8 cellular contexts compared by ENCODE assay signal in the genomic region with DNA sequence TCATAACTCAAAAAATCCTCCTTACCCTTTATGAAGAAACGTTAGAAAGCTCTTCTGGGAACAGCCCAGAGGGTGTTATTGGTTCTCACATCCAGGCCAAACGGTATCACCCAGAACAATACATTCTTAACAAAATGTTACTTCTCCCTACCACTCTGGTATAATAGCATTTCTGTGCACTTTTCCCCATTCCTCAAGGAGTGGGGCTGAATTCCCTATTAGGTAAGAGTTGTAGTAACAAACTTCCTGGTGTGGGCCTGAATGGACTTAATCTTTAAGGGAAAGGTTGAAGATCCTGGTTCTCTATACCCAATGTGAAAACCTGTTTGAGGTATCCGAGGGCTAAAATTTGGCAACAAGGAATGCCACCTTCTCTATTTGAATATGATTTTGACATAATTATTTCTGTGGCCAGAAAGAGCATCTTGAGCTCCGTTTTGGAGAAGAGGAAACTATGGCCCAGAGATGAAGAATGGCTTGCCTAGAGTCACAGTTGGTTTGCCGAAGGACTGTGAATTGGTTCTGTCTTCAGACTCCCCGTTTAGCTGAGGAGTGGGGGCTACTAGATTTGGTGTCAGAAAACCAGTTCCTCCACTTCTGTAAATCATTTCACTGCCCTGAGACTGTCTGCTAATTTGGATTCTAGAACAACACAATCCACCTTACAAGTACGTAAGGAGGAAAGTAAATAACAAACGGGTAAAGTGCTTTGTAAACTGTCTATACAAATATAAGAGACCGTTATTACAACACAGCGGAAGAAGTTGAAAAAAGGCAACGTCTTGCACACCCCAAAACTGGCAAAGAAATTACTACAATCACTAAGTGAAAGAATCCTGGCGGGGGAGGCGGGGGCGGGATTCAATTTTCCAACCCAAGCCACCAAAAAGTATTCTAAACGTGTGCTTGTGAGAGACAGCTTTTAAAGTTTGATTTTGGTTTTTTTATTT. TPM values are rescaled to one million over a fixed set of nuclear protein-coding genes. Genes with fewer than 3 reads are reported as not detected.
A peak's percentile ranks its signal among the peaks of the same experiment; 100 is the strongest.
DNase-seq lines count a peak whose midpoint lies in the region; ATAC-seq and TF ChIP-seq lines count a peak whose summit lies in the region.

No MANE protein-coding gene starts in this region.

- H3K27ac ChIP-seq in HUES48 (ENCODE audit: low read depth, low read length), result peak overlapping the region; percentile 53

- DNase-seq in Ammon's horn (ENCODE audit: low spot score) (peak; percentile 12), fibroblast of gingiva (ENCODE audit: low read depth) (peak; percentile 15), progenitor cell of endocrine pancreas (ENCODE audit: low spot score, unreplicated experiment) (peak; percentile 21), mesenteric fat pad (ENCODE audit: low spot score) (no peak), NCI-H128 (lab: John Stamatoyannopoulos, UW; ENCODE audit: unreplicated experiment) (no peak)
- peak; percentile 20 for DNase-seq in activated CD4-positive, alpha-beta T cell treated with anti-CD3 and anti-CD28 coated beads, Interleukin-2, amount 50 U/mL, for 1 hour

- TF ChIP-seq CTCF in progenitor cell of endocrine pancreas (IDR thresholded peaks at IDR 0.05; ENCODE audit: unreplicated experiment), result no peak

- H3K27ac Mint-ChIP-seq in progenitor cell of endocrine pancreas, result peak overlapping the region; percentile 91

- peaks cover 8% of the 10 kb centered on the region for H3K36me3 Mint-ChIP-seq in progenitor cell of endocrine pancreas (ENCODE audit: insufficient read depth)

- H3K27me3 Mint-ChIP-seq in progenitor cell of endocrine pancreas, result no peaks in the 10 kb centered on the region

- peak overlapping the region; percentile 89; the same call in 1 of the 2 replicates for H3K9ac ChIP-seq in HUES48 (ENCODE audit: low read depth, low read length)

- H3K4me1 Mint-ChIP-seq in progenitor cell of endocrine pancreas (ENCODE audit: low read depth), result peaks cover 19% of the 10 kb centered on the region

- H3K36me3 ChIP-seq in HUES48 (ENCODE audit: control insufficient read depth, insufficient read depth, low read length), result peaks cover 25% of the 10 kb centered on the region

- H3K4me3 ChIP-seq in HUES48 (ENCODE audit: low read depth, low read length), result peak overlapping the region; percentile 80

- no peaks in the 10 kb centered on the region for H3K27me3 ChIP-seq in HUES48 (ENCODE audit: control insufficient read depth, insufficient read depth, low read length)

- H3K9me3 ChIP-seq in HUES48 (ENCODE audit: control insufficient read depth, insufficient read depth, low read length), result no peaks in the 10 kb centered on the region

- H3K4me1 ChIP-seq in HUES48 (ENCODE audit: control insufficient read depth, insufficient read depth, low read length), result peaks cover 20% of the 10 kb centered on the region

- no peak for ATAC-seq in GM21367 (IDR thresholded peaks at IDR 0.05; ENCODE audit: unreplicated experiment)

- no peak overlapping the region for H3K4me3 Mint-ChIP-seq in progenitor cell of endocrine pancreas (ENCODE audit: low read depth)

- H3K9me3 Mint-ChIP-seq in progenitor cell of endocrine pancreas (ENCODE audit: low read depth), result no peaks in the 10 kb centered on the region

RNA-seq across cellular contexts. Expression of gene ANP32E, which starts 2.3 kb away (rescaled TPM):
- total RNA-seq in progenitor cell of endocrine pancreas (52.1 TPM in 2 replicates), mesenteric fat pad (17.9 TPM)

RNA-seq across cellular contexts. Expression of gene CA14, which starts 23.9 kb away (rescaled TPM):
- 13.1 and 16.6 TPM in 2 replicates for total RNA-seq in progenitor cell of endocrine pancreas
- total RNA-seq in mesenteric fat pad, result not detected

RNA-seq across cellular contexts. Expression of gene APH1A, which starts 35.2 kb away (rescaled TPM):
- total RNA-seq in progenitor cell of endocrine pancreas (129 and 136 TPM in 2 replicates), mesenteric fat pad (89.2 TPM)

RNA-seq across cellular contexts. Expression of gene C1orf54, which starts 39.0 kb away (rescaled TPM):
- total RNA-seq in progenitor cell of endocrine pancreas (2.0 and 2.9 TPM in 2 replicates), mesenteric fat pad (14.4 TPM)

RNA-seq across cellular contexts. Expression of gene CIART, which starts 48.7 kb away (rescaled TPM):
- 1.9 and 2.7 TPM in 2 replicates for total RNA-seq in progenitor cell of endocrine pancreas
- total RNA-seq in mesenteric fat pad, result 3.5 TPM

Comparison
In these comparisons a context has a peak if more than half of its experiments do, and no peak if none do; other contexts are left out.
1. DNase-seq: peak in Ammon's horn (single experiment), activated CD4-positive, alpha-beta T cell treated with anti-CD3 and anti-CD28 coated beads, Interleukin-2, amount 50 U/mL, for 1 hour (single experiment), fibroblast of gingiva (single experiment) and progenitor cell of endocrine pancreas (single experiment); none in mesenteric fat pad (single experiment) and NCI-H128 (single experiment).
2. RNA of gene CA14, which starts 23.9 kb away (total RNA-seq): 13.1 to 16.6 TPM in progenitor cell of endocrine pancreas; not detected in mesenteric fat pad (single experiment); every median in the first group is over 10 times any median in the second.